8 cellular contexts compared by ENCODE assay signal in the genomic region with DNA sequence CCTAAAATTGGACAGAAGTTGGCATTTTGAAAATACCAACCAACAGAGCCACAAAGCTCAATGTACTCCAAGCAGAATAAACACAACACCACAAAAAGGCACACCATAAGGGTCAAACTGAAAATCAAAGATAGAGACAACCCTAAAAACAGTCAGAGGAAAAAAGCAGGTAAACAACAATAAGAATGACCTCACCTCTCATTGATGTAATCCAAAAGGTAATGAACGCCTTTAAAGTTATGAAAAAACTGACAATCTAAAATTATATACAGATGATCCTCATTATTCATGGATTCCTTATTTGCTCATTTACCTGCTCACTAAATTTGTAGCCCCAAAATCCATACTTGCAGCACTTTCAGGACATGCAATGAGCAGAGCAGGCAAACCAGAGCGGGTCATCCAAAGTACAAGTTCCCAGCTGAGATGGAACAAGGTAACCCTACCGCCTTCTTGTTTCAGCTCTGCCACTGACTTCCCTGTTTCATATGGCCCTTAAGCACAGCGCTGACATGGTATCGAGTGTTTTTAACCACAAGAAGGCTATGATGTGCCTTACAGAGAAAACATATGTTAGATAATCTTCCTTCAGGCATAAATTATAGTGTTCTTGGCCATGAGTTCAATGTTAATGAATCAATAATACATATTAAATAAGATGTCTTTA. TPM values are rescaled to one million over a fixed set of nuclear protein-coding genes. Genes with fewer than 3 reads are reported as not detected.
DNase-seq lines count a peak whose midpoint lies in the region; ATAC-seq and TF ChIP-seq lines count a peak whose summit lies in the region.

No MANE protein-coding gene starts in this region.

- peaks cover 9% of the 10 kb centered on the region for H3K9me3 Mint-ChIP-seq in activated naive CD8-positive, alpha-beta T cell treated with anti-CD3 and anti-CD28 coated beads, Interleukin-2, amount 10 ng/mL, durations not matched to agents 7 days and 5 days

- peaks cover 36% of the 10 kb centered on the region for H3K36me3 Mint-ChIP-seq in activated naive CD8-positive, alpha-beta T cell treated with anti-CD3 and anti-CD28 coated beads, Interleukin-2, amount 10 ng/mL, durations not matched to agents 7 days and 5 days

- H3K27ac Mint-ChIP-seq in activated naive CD8-positive, alpha-beta T cell treated with anti-CD3 and anti-CD28 coated beads, Interleukin-2, amount 10 ng/mL, durations not matched to agents 7 days and 5 days, result no peak overlapping the region

- ATAC-seq in GM19467 (IDR thresholded peaks at IDR 0.05; ENCODE audit: unreplicated experiment) (peak; percentile 85), HG03159 (IDR thresholded peaks at IDR 0.05; ENCODE audit: unreplicated experiment) (peak; percentile 99), omental fat pad (ENCODE audit: low FRiP score) (no peak)
- ATAC-seq in activated naive CD8-positive, alpha-beta T cell treated with anti-CD3 and anti-CD28 coated beads, Interleukin-2, amount 10 ng/mL, durations not matched to agents 7 days and 5 days (ENCODE audit: low read depth), result peak; percentile 78

- TF ChIP-seq CTCF in GM12865 (IDR thresholded peaks at IDR 0.05; ENCODE audit: insufficient read depth, low read depth, low read length, missing control alignments), result no peak
- no peak for TF ChIP-seq CTCF in foreskin fibroblast (IDR thresholded peaks at IDR 0.05; ENCODE audit: low read depth, low read length)
- no peak for TF ChIP-seq CTCF in omental fat pad (IDR thresholded peaks at IDR 0.05)

- DNase-seq in GM12865 (ENCODE audit: low read depth) (peak; percentile 87), cerebellum (ENCODE audit: low spot score) (no peak), foreskin fibroblast (no peak), inferior parietal cortex (ENCODE audit: extremely low spot score) (no peak), omental fat pad (ENCODE audit: low spot score) (no peak)
- no peak for DNase-seq in activated naive CD8-positive, alpha-beta T cell treated with anti-CD3 and anti-CD28 coated beads, Interleukin-2, amount 10 ng/mL, durations not matched to agents 7 days and 5 days

- POLR2A ChIA-PET in activated naive CD8-positive, alpha-beta T cell treated with anti-CD3 and anti-CD28 coated beads, Interleukin-2, amount 10 ng/mL, durations not matched to agents 7 days and 5 days (lab: Charles Lee), result interaction anchor here (0.6 kb wide), 1 partner anchor 226 kb away, joined by 3 read pairs; no protein-coding TSS in a partner anchor

- H3K4me3 Mint-ChIP-seq in activated naive CD8-positive, alpha-beta T cell treated with anti-CD3 and anti-CD28 coated beads, Interleukin-2, amount 10 ng/mL, durations not matched to agents 7 days and 5 days, result no peak overlapping the region

- no peaks in the 10 kb centered on the region for H3K27me3 Mint-ChIP-seq in activated naive CD8-positive, alpha-beta T cell treated with anti-CD3 and anti-CD28 coated beads, Interleukin-2, amount 10 ng/mL, durations not matched to agents 7 days and 5 days

- H3K4me3 ChIP-seq in GM12865 (ENCODE audit: low read depth, low read length), result no peak overlapping the region
- H3K4me3 ChIP-seq in foreskin fibroblast (ENCODE audit: low read depth in 1 of 2, low read length in 2 of 2), result no peak overlapping the region

- H3K4me1 Mint-ChIP-seq in activated naive CD8-positive, alpha-beta T cell treated with anti-CD3 and anti-CD28 coated beads, Interleukin-2, amount 10 ng/mL, durations not matched to agents 7 days and 5 days, result peaks cover 23% of the 10 kb centered on the region

RNA-seq across cellular contexts. Expression of gene RTN4, which starts 17.0 kb away (rescaled TPM):
- total RNA-seq in activated naive CD8-positive, alpha-beta T cell treated with anti-CD3 and anti-CD28 coated beads, Interleukin-2, amount 10 ng/mL, durations not matched to agents 7 days and 5 days, result 10 to 100 TPM; 82.2 to 88.2 TPM
- total RNA-seq in cerebellum (362 TPM), omental fat pad (100 to 1,000 TPM; 308 to 566 (median 400) TPM)
